In the genomic region with DNA sequence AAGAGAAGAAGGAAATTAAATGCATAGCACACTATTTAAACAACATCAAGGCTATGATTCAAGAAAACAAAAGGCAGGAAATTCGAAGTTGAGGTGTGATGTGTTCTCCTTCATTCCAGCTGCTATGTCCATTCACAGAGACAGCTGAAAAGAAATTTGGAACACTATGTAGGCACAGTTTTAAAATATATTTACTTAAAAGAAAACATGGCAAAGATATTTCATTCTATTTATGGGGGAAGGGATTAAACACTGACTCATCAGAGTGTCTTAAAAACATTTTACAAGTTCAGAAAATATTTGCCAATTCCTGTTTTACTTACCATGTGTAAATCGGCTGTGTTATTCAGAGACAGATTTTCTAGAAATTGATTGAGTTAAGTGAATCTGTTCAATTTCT, we compare ENCODE assay signal across 24 cellular contexts. TPM values are rescaled to one million over a fixed set of nuclear protein-coding genes. Genes with fewer than 3 reads are reported as not detected.
DNase-seq lines count a peak whose midpoint lies in the region; ATAC-seq, FAIRE-seq and TF ChIP-seq lines count a peak whose summit lies in the region.
"Had no signal": no experiment of that assay in that cellular context is flagged by ENCODE, and none has a peak within 500 bp of the region (broad histone marks: within the 10 kb centered on the region; RNA-seq: fewer than 3 reads in every experiment).

No MANE protein-coding gene starts in this region.

- H3K4ac ChIP-seq in IMR-90 (ENCODE audit: low read depth, low read length), result no peak overlapping the region

- dilution Hi-C loops in IMR-90 (cut with HindIII; ENCODE audit: low sequenced_read_pairs, unreplicated experiment), result no loop called here
- dilution Hi-C loops in keratinocyte (cut with MboI; ENCODE audit: extremely low pct_ligation_motif_present, low sequenced_read_pairs), result no loop called here

- H3K4me3 ChIP-seq in IMR-90 (ENCODE audit: insufficient read depth, low read depth, low read length) (no peak overlapping the region), choroid plexus epithelial cell (ENCODE audit: low read depth, low read length) (no peak overlapping the region), keratinocyte (ENCODE audit: control insufficient read depth in 2 of 3, extremely low read depth in 1 of 3, insufficient read depth in 2 of 3, low read depth in 1 of 3, low read length in 3 of 3) (no peak overlapping the region), ascending aorta (no peak overlapping the region), WERI-Rb-1 (ENCODE audit: low read depth, low read length) (no peak overlapping the region)
- H3K4me3 ChIP-seq: adrenal gland, tibial nerve had no signal

- H2BK120ac ChIP-seq in IMR-90 (ENCODE audit: low read depth, low read length), result no peak overlapping the region; the same call in none of the 2 replicates

- in situ Hi-C loops in IMR-90 (cut with MboI; ENCODE audit: low sequenced_read_pairs), result no loop called here

- FAIRE-seq in keratinocyte (lab: Jason Lieb, UNC), result peak; percentile 29
- FAIRE-seq: H1 had no signal

- H3K4me1 ChIP-seq in IMR-90 (ENCODE audit: control insufficient read depth, insufficient read depth, low read length) (peaks cover 5% of the 10 kb centered on the region), keratinocyte (ENCODE audit: control insufficient read depth, extremely low read depth, insufficient read depth, low read length) (peaks cover 5% of the 10 kb centered on the region), ascending aorta (peaks cover 0 to 4% of the 10 kb centered on the region in 2 donors)
- H3K4me1 ChIP-seq: adrenal gland, tibial nerve had no signal

- H3K9me3 ChIP-seq in IMR-90 (ENCODE audit: control insufficient read depth, insufficient read depth, low read length) (no peaks in the 10 kb centered on the region), keratinocyte (ENCODE audit: control insufficient read depth, low read depth, low read length) (no peaks in the 10 kb centered on the region), ascending aorta (no peaks in the 10 kb centered on the region), WERI-Rb-1 (ENCODE audit: severe bottlenecking) (no peaks in the 10 kb centered on the region)
- H3K9me3 ChIP-seq: adrenal gland, tibial nerve had no signal

- H4K20me1 ChIP-seq in IMR-90 (ENCODE audit: insufficient read depth, low read length), result no peaks in the 10 kb centered on the region
- no peaks in the 10 kb centered on the region for H4K20me1 ChIP-seq in keratinocyte (ENCODE audit: control insufficient read depth, extremely low read depth, insufficient read depth, low read length)

- no peak overlapping the region; the same call in 1 of the 2 replicates for H2BK20ac ChIP-seq in IMR-90 (ENCODE audit: low read depth, low read length)

- H4K8ac ChIP-seq in IMR-90 (ENCODE audit: low read depth in 2 of 2, low read length in 2 of 2), result peak overlapping the region; percentile 26 to 60; a peak in 1 of 4 replicates

- H2BK15ac ChIP-seq in IMR-90 (ENCODE audit: low read depth, low read length), result peak overlapping the region; percentile 81; the same call in 1 of the 3 replicates

- peak overlapping the region; percentile 28 for H2BK5ac ChIP-seq in IMR-90 (ENCODE audit: low read depth, low read length, poor library complexity, severe bottlenecking)

- peak; percentile 59 for ATAC-seq in IMR-90 (ENCODE audit: low read depth)
- ATAC-seq: activated CD8-positive, alpha-beta T cell treated with anti-CD3 and anti-CD28 coated beads for 36 hours; left colon; naive thymus-derived CD4-positive, alpha-beta T cell; stimulated activated naive CD8-positive, alpha-beta T cell treated with anti-CD3 and anti-CD28 coated beads, Interleukin-15, amount 100 ng/mL, for 72 hours had no signal

- peak overlapping the region; percentile 42; the same call in 1 of the 2 replicates for H3K18ac ChIP-seq in IMR-90 (ENCODE audit: low read depth, low read length)

- H2AK9ac ChIP-seq in IMR-90 (replicated peaks; ENCODE audit: low read depth, low read length, poor library complexity), result no peak overlapping the region

- H3K4me2 ChIP-seq in IMR-90 (ENCODE audit: low read depth, low read length) (peak overlapping the region; percentile 51), keratinocyte (ENCODE audit: control insufficient read depth, extremely low read depth, insufficient read depth, low read depth, low read length) (no peak overlapping the region)

- no TSS peak for BruUV-seq in IMR-90 (replicated peaks; lab: Mats Ljungman, UMichigan)

- CTCF ChIA-PET in IMR-90 (lab: Yijun Ruan, JAX), result no interaction called here

- H3K56ac ChIP-seq in IMR-90 (ENCODE audit: extremely low read depth, insufficient read depth, low read length), result no peak overlapping the region

- intact Hi-C loops in IMR-90 (cut with micrococcal nuclease), result no loop called here
- intact Hi-C loops in ascending aorta (cut with DNase I), result no loop called here

- H3K27me3 ChIP-seq in IMR-90 (ENCODE audit: control insufficient read depth, insufficient read depth, low read length), result no peaks in the 10 kb centered on the region
- H3K27me3 ChIP-seq in keratinocyte (ENCODE audit: control insufficient read depth, extremely low read depth, insufficient read depth, low read length), result no peaks in the 10 kb centered on the region
- no peaks in the 10 kb centered on the region for H3K27me3 ChIP-seq in ascending aorta
- no peaks in the 10 kb centered on the region for H3K27me3 ChIP-seq in WERI-Rb-1 (ENCODE audit: insufficient read depth, low read depth, severe bottlenecking)
- H3K27me3 ChIP-seq: adrenal gland, tibial nerve had no signal

- TF ChIP-seq CTCF in IMR-90 (conservative IDR thresholded peaks at IDR 0.05; ENCODE audit: low read depth, low read length), result no peak
- TF ChIP-seq CTCF in choroid plexus epithelial cell (conservative IDR thresholded peaks at IDR 0.05; ENCODE audit: low read depth, low read length), result no peak
- TF ChIP-seq CTCF in keratinocyte (optimal IDR thresholded peaks at IDR 0.05 in 1 of 3, IDR thresholded peaks at IDR 0.05 in 1 of 3, conservative IDR thresholded peaks at IDR 0.05 in 1 of 3; ENCODE audit: extremely low read depth in 1 of 3, insufficient read depth in 2 of 3, low read length in 3 of 3), result no peak
- no peak for TF ChIP-seq CTCF in ascending aorta (IDR thresholded peaks at IDR 0.05)
- TF ChIP-seq CTCF in WERI-Rb-1 (IDR thresholded peaks at IDR 0.05; ENCODE audit: low read depth, low read length), result no peak

- POLR2A ChIA-PET in IMR-90 (lab: Charles Lee; ENCODE audit: unreplicated experiment), result no interaction called here

- TF ChIP-seq RAD21 in IMR-90 (IDR thresholded peaks at IDR 0.05; ENCODE audit: low read length), result no peak

- H3K9ac ChIP-seq in IMR-90 (ENCODE audit: low read depth, low read length) (peak overlapping the region; percentile 45; the same call in 1 of the 2 replicates), keratinocyte (ENCODE audit: control insufficient read depth, extremely low read depth, insufficient read depth, low read length) (no peak overlapping the region)

- peak; percentile 34 for DNase-seq in COR-L47 (lab: John Stamatoyannopoulos, UW)
- peak; percentile 53 for DNase-seq in IMR-90
- DNase-seq in choroid plexus epithelial cell (ENCODE audit: low read depth), result peak; percentile 28
- no peak for DNase-seq in keratinocyte (ENCODE audit: low read depth, low spot score)
- DNase-seq in SIG-M5 (lab: John Stamatoyannopoulos, UW), result no peak
- DNase-seq in ascending aorta (ENCODE audit: low spot score in 2 of 2), result no peak
- no peak for DNase-seq in AG20443 (ENCODE audit: low spot score)
- DNase-seq in WERI-Rb-1, result no peak
- DNase-seq: activated CD8-positive, alpha-beta T cell treated with anti-CD3 and anti-CD28 coated beads for 36 hours; activated gamma-delta T cell treated with Interleukin-2 at 50 U/mL for 16 hours; adrenal gland; caudate nucleus; CD8-positive, alpha-beta memory T cell; DMS53; left colon; mesendoderm; naive thymus-derived CD4-positive, alpha-beta T cell; NCI-H524; occipital lobe; stimulated activated naive CD8-positive, alpha-beta T cell treated with anti-CD3 and anti-CD28 coated beads, Interleukin-15, amount 100 ng/mL, for 72 hours; T1000 had no signal

- WGBS in IMR-90 (ENCODE audit: extremely low coverage in 2 of 2, insufficient read length in 1 of 2), 2 experiments, result no CpG with 5 or more reads among the region's 2 CpGs

- H3K14ac ChIP-seq in IMR-90 (replicated peaks; ENCODE audit: low read depth, low read length), result 0 out of 2 replicates have a peak overlapping the region, but pooled peaks have one; percentile 21

- no peak overlapping the region; the same call in 1 of the 2 replicates for H2AK5ac ChIP-seq in IMR-90 (ENCODE audit: low read depth, low read length)

- H3K9me1 ChIP-seq in IMR-90 (ENCODE audit: insufficient read depth, low read length) (peaks cover 10% of the 10 kb centered on the region), keratinocyte (ENCODE audit: control insufficient read depth, extremely low read depth, insufficient read depth, low read length) (no peaks in the 10 kb centered on the region)

- H4K5ac ChIP-seq in IMR-90 (ENCODE audit: low read depth, low read length), result no peak overlapping the region

- no peak overlapping the region for H2AFZ ChIP-seq in IMR-90 (replicated peaks; ENCODE audit: low read length, poor library complexity)
- H2AFZ ChIP-seq in keratinocyte (ENCODE audit: control insufficient read depth, low read length), result no peak overlapping the region

- TF ChIP-seq POLR2A in IMR-90 (IDR thresholded peaks at IDR 0.05; ENCODE audit: low read depth, low read length), result no peak

- no peak overlapping the region for H3K23ac ChIP-seq in IMR-90 (ENCODE audit: low read depth, low read length)

- no peak overlapping the region for H4K91ac ChIP-seq in IMR-90 (ENCODE audit: insufficient read depth, low read depth, low read length)

- no peaks in the 10 kb centered on the region for H3K79me2 ChIP-seq in keratinocyte (ENCODE audit: control insufficient read depth, insufficient read depth, low read length)

- no peaks in the 10 kb centered on the region for H3K79me1 ChIP-seq in IMR-90 (ENCODE audit: low read depth in 1 of 2, low read length in 2 of 2)

- H3K27ac ChIP-seq in IMR-90 (ENCODE audit: insufficient read depth, low read length) (no peak overlapping the region), keratinocyte (ENCODE audit: control insufficient read depth, insufficient read depth, low read length) (no peak overlapping the region), ascending aorta (no peak overlapping the region), WERI-Rb-1 (no peak overlapping the region)
- H3K27ac ChIP-seq: adrenal gland, epithelial cell of prostate, tibial nerve had no signal

- H3K36me3 ChIP-seq in IMR-90 (ENCODE audit: control insufficient read depth, insufficient read depth, low read length), result no peaks in the 10 kb centered on the region
- H3K36me3 ChIP-seq in keratinocyte (ENCODE audit: control insufficient read depth in 2 of 2, extremely low read depth in 1 of 2, insufficient read depth in 2 of 2, low read length in 2 of 2), result no peaks in the 10 kb centered on the region
- H3K36me3 ChIP-seq in ascending aorta, result no peaks in the 10 kb centered on the region
- no peaks in the 10 kb centered on the region for H3K36me3 ChIP-seq in WERI-Rb-1
- H3K36me3 ChIP-seq: adrenal gland, tibial nerve had no signal

RNA-seq across cellular contexts. Expression of a gene that starts 39.4 kb away (rescaled TPM):
- total RNA-seq in IMR-90 (2012; rRNA removed) (8.3 and 12.5 TPM in 2 replicates), ascending aorta (2.1 TPM)
- polyA plus RNA-seq in IMR-90 (2012; rRNA removed) (21.7 and 28.7 TPM in 2 replicates), keratinocyte (1.1 to 2.8 TPM (median 1.2 TPM) in 3 replicates)
- polyA plus RNA-seq in IMR-90 (2012; cell fraction: cytosol; rRNA removed), result 10.0 and 32.5 TPM in 2 replicates
- polyA plus RNA-seq in IMR-90 (2012; cell fraction: nucleus; rRNA removed; ENCODE audit: low replicate concordance), result 23.1 and 29.5 TPM in 2 replicates
- 2.1 TPM for polyA plus RNA-seq in keratinocyte (2011; ENCODE audit: low read depth)
- 0.72 and 1.3 TPM in 2 replicates for polyA plus RNA-seq in keratinocyte (2011; cell fraction: cytosol; rRNA removed)
- 1.8 and 3.1 TPM in 2 replicates for polyA plus RNA-seq in keratinocyte (2011; cell fraction: nucleus; rRNA removed)
- polyA plus RNA-seq in keratinocyte (2012; ENCODE audit: low replicate concordance), result 1.9 TPM in 2 replicates
- polyA minus RNA-seq in keratinocyte, result 1.1 to 5.1 TPM (median 1.8 TPM) in 3 replicates
- polyA minus RNA-seq in keratinocyte (2011; cell fraction: cytosol; rRNA and poly(A)+ RNA removed), result not detected
- polyA minus RNA-seq in keratinocyte (2011; cell fraction: nucleus; rRNA and poly(A)+ RNA removed), result 0.42 and 0.62 TPM in 2 replicates
- total RNA-seq: activated CD8-positive, alpha-beta T cell treated with anti-CD3 and anti-CD28 coated beads for 36 hours; CD8-positive, alpha-beta memory T cell; H1; naive thymus-derived CD4-positive, alpha-beta T cell had no signal
- polyA plus RNA-seq: CD8-positive, alpha-beta memory T cell; naive thymus-derived CD4-positive, alpha-beta T cell had no signal

Comparison
In these comparisons a context has a peak if more than half of its experiments do, and no peak if none do; other contexts are left out.
1. DNase-seq: peak in COR-L47 (single experiment), IMR-90 (single experiment) and choroid plexus epithelial cell (single experiment); none in keratinocyte (single experiment), SIG-M5 (single experiment), ascending aorta (0 of 2), AG20443 (single experiment) and WERI-Rb-1 (single experiment).